In genomic region chr2:122595065-122595464, GRCh38 we compare ENCODE assay signal across 27 cellular contexts.
"Had no signal": no experiment of that assay in that cellular context is flagged by ENCODE, and none has a peak within 500 bp of the region (broad histone marks: within the 10 kb centered on the region; RNA-seq: fewer than 3 reads in every experiment).

No MANE protein-coding gene starts in this region.

- H3K27ac Mint-ChIP-seq: naive thymus-derived CD4-positive, alpha-beta T cell; natural killer cell; neural progenitor cell; progenitor cell of endocrine pancreas; stimulated activated effector memory CD8-positive, alpha-beta T cell treated with anti-CD3 and anti-CD28 coated beads, Interleukin-12 subunit alpha, Interleukin-12 subunit beta, amount 100 ng/mL, for 72 hours; stimulated activated naive B cell treated with anti-CD40 and anti-IgM and Interleukin-4, amounts not matched to agents 10 μg/mL and 1 μg/mL and 100 μg/mL, for 72 hours; stimulated activated naive CD8-positive, alpha-beta T cell treated with anti-CD3 and anti-CD28 coated beads, Interleukin-15, Interleukin-2, amounts not matched to agents 100 ng/mL and 50 ng/mL, for 24 hours had no signal

- H3K9me3 Mint-ChIP-seq: nephron, neural progenitor cell had no signal

- H3K79me2 ChIP-seq: parathyroid adenoma had no signal

- H3K9ac ChIP-seq: neural progenitor cell, parathyroid adenoma had no signal

- H3K4me1 Mint-ChIP-seq: naive thymus-derived CD4-positive, alpha-beta T cell; natural killer cell; neural progenitor cell; stimulated activated effector memory CD8-positive, alpha-beta T cell treated with anti-CD3 and anti-CD28 coated beads, Interleukin-12 subunit alpha, Interleukin-12 subunit beta, amount 100 ng/mL, for 72 hours; stimulated activated naive B cell treated with anti-CD40 and anti-IgM and Interleukin-4, amounts not matched to agents 10 μg/mL and 1 μg/mL and 100 μg/mL, for 72 hours had no signal

- DNase-seq: naive thymus-derived CD4-positive, alpha-beta T cell; natural killer cell; occipital lobe; ovary; posterior cingulate gyrus; psoas muscle; right cardiac atrium; right lobe of liver; sigmoid colon; small intestine; stimulated activated CD4-positive, alpha-beta T cell treated with anti-CD3 and anti-CD28 coated beads, Interleukin-15, amount 100 ng/mL, for 24 hours; stimulated activated CD4-positive, alpha-beta T cell treated with anti-CD3 and anti-CD28 coated beads, Interleukin-2, amount 100 ng/mL, for 24 hours; stimulated activated CD4-positive, alpha-beta T cell treated with anti-CD3 and anti-CD28 coated beads, Interleukin-2, amount 100 ng/mL, for 48 hours; stimulated activated CD4-positive, alpha-beta T cell treated with anti-CD3 and anti-CD28 coated beads, Interleukin-4, amount 100 ng/mL, for 24 hours; stimulated activated naive B cell treated with anti-CD40 and anti-IgM and Interleukin-4, amounts not matched to agents 10 μg/mL and 1 μg/mL and 100 μg/mL, for 72 hours; stimulated activated naive CD4-positive, alpha-beta T cell treated with Interleukin-2 at 50 U/mL for 16 hours; stomach; thyroid gland; trophoblast cell; upper lobe of left lung had no signal

- H3K36me3 Mint-ChIP-seq: naive thymus-derived CD4-positive, alpha-beta T cell; natural killer cell; neural progenitor cell; stimulated activated effector memory CD8-positive, alpha-beta T cell treated with anti-CD3 and anti-CD28 coated beads, Interleukin-12 subunit alpha, Interleukin-12 subunit beta, amount 100 ng/mL, for 72 hours; stimulated activated naive B cell treated with anti-CD40 and anti-IgM and Interleukin-4, amounts not matched to agents 10 μg/mL and 1 μg/mL and 100 μg/mL, for 72 hours had no signal

- H3K4me3 ChIP-seq: neural progenitor cell, ovary, psoas muscle, right lobe of liver, sigmoid colon, stomach, thoracic aorta, thyroid gland, upper lobe of left lung had no signal

- H3K4me2 ChIP-seq: neural progenitor cell had no signal

- H3K27me3 Mint-ChIP-seq: naive thymus-derived CD4-positive, alpha-beta T cell; progenitor cell of endocrine pancreas; stimulated activated naive B cell treated with anti-CD40 and anti-IgM and Interleukin-4, amounts not matched to agents 10 μg/mL and 1 μg/mL and 100 μg/mL, for 72 hours; stimulated activated naive CD8-positive, alpha-beta T cell treated with anti-CD3 and anti-CD28 coated beads, Interleukin-15, Interleukin-2, amounts not matched to agents 100 ng/mL and 50 ng/mL, for 24 hours had no signal

- H3K27me3 ChIP-seq: neural progenitor cell, ovary, right lobe of liver, sigmoid colon, stomach, thyroid gland, upper lobe of left lung had no signal

- H3K36me3 ChIP-seq: neural progenitor cell, ovary, right lobe of liver, sigmoid colon, stomach, thoracic aorta, thyroid gland, upper lobe of left lung had no signal

- H2AFZ ChIP-seq: neural progenitor cell, parathyroid adenoma had no signal

- H3K4me3 Mint-ChIP-seq: naive thymus-derived CD4-positive, alpha-beta T cell; natural killer cell; nephron; neural progenitor cell; stimulated activated effector memory CD8-positive, alpha-beta T cell treated with anti-CD3 and anti-CD28 coated beads, Interleukin-12 subunit alpha, Interleukin-12 subunit beta, amount 100 ng/mL, for 72 hours; stimulated activated naive B cell treated with anti-CD40 and anti-IgM and Interleukin-4, amounts not matched to agents 10 μg/mL and 1 μg/mL and 100 μg/mL, for 72 hours; stimulated activated naive CD8-positive, alpha-beta T cell treated with anti-CD3 and anti-CD28 coated beads, Interleukin-15, Interleukin-2, amounts not matched to agents 100 ng/mL and 50 ng/mL, for 24 hours had no signal

- ATAC-seq: naive thymus-derived CD4-positive, alpha-beta T cell; natural killer cell; psoas muscle; right cardiac atrium; right lobe of liver; stimulated activated effector memory CD8-positive, alpha-beta T cell treated with anti-CD3 and anti-CD28 coated beads, Interleukin-12 subunit alpha, Interleukin-12 subunit beta, amount 100 ng/mL, for 72 hours; stimulated activated naive B cell treated with anti-CD40 and anti-IgM and Interleukin-4, amounts not matched to agents 10 μg/mL and 1 μg/mL and 100 μg/mL, for 72 hours had no signal

- H3K9me3 ChIP-seq: ovary, psoas muscle, right lobe of liver, sigmoid colon, thoracic aorta, thyroid gland, upper lobe of left lung had no signal

- H3K4me1 ChIP-seq: psoas muscle, right lobe of liver, sigmoid colon, stomach, thyroid gland, upper lobe of left lung had no signal

- H3K27ac ChIP-seq: neural progenitor cell, ovary, parathyroid adenoma, psoas muscle, right lobe of liver, sigmoid colon, stomach, thoracic aorta, thyroid gland, upper lobe of left lung had no signal
